In genomic region chr12:28759334-28759733, GRCh38 we compare ENCODE assay signal across 11 cellular contexts.
A peak's percentile ranks its signal among the peaks of the same experiment; 100 is the strongest.
DNase-seq lines count a peak whose midpoint lies in the region; ATAC-seq, FAIRE-seq and TF ChIP-seq lines count a peak whose summit lies in the region.
"Had no signal": no experiment of that assay in that cellular context is flagged by ENCODE, and none has a peak within 500 bp of the region (broad histone marks: within the 10 kb centered on the region; RNA-seq: fewer than 3 reads in every experiment).

No MANE protein-coding gene starts in this region.

- no peaks in the 10 kb centered on the region for H4K20me1 ChIP-seq in HepG2 (ENCODE audit: insufficient read depth, low read length)

- no peaks in the 10 kb centered on the region for H3K36me3 ChIP-seq in HepG2 (replicated peaks in 1 of 2; ENCODE audit: control insufficient read depth in 1 of 2, insufficient read depth in 2 of 2, low read length in 2 of 2)
- H3K36me3 ChIP-seq in right lobe of liver, result no peaks in the 10 kb centered on the region

- TF ChIP-seq EP300 in HepG2 (IDR thresholded peaks at IDR 0.05; ENCODE audit: low read depth in 2 of 2, low read length in 2 of 2), result no peak
- no peak for TF ChIP-seq EP300 in HepG2 (CRISPR knock-in tag; IDR thresholded peaks at IDR 0.05; ENCODE audit: borderline replicate concordance)

- no peaks in the 10 kb centered on the region for H3K79me2 ChIP-seq in HepG2 (ENCODE audit: insufficient read depth, low read length)

- H3K9me3 Mint-ChIP-seq in stimulated activated effector memory CD8-positive, alpha-beta T cell treated with anti-CD3 and anti-CD28 coated beads, Interleukin-12 subunit alpha, Interleukin-12 subunit beta, amount 100 ng/mL, for 72 hours, result no peaks in the 10 kb centered on the region

- 20% methylated on average over 1 of the region's 1 CpG for WGBS in HepG2 (ENCODE audit: low lambda C conversion rate)
- 25% methylated on average over 1 of the region's 1 CpG for whole genome bisulfite sequencing in right lobe of liver (ENCODE audit: insufficient coverage, low coverage, low lambda C conversion rate, missing lambda C conversion rate)

- CTCF ChIA-PET in HepG2 (lab: Yijun Ruan, JAX; ENCODE audit: low intra/inter-chr PET ratio, low total read pairs), result no interaction called here

- H3K4me1 Mint-ChIP-seq in stimulated activated effector memory CD8-positive, alpha-beta T cell treated with anti-CD3 and anti-CD28 coated beads, Interleukin-12 subunit alpha, Interleukin-12 subunit beta, amount 100 ng/mL, for 72 hours, result no peaks in the 10 kb centered on the region
- H3K4me1 Mint-ChIP-seq: mesothelial cell of epicardium had no signal

- no peak overlapping the region for H3K9ac ChIP-seq in HepG2 (ENCODE audit: insufficient read depth, low read depth, low read length)

- POLR2A ChIA-PET in HepG2 (lab: Yijun Ruan, JAX), result no interaction called here

- intact Hi-C loops in HepG2 (cut with micrococcal nuclease; ENCODE audit: unreplicated experiment) (no loop called here), right lobe of liver (cut with DNase I) (no loop called here)

- DNase-seq in HepG2 (ENCODE audit: low spot score) (peak; percentile 5), right lobe of liver (no peak), RPMI7951 (ENCODE audit: low read depth) (peak; percentile 28), fibroblast of pulmonary artery (ENCODE audit: low read depth) (peak; percentile 17), NCI-H1417 (lab: John Stamatoyannopoulos, UW) (no peak)
- no peak for DNase-seq in stimulated activated effector memory CD8-positive, alpha-beta T cell treated with anti-CD3 and anti-CD28 coated beads, Interleukin-12 subunit alpha, Interleukin-12 subunit beta, amount 100 ng/mL, for 72 hours (ENCODE audit: low spot score in 2 of 2)
- DNase-seq in activated CD4-positive, alpha-beta T cell treated with anti-CD3 and anti-CD28 coated beads for 4 hours, result no peak
- DNase-seq: NCI-H187 treated with DMSO at 0.1 percent for 48 hours, RPMI8226 had no signal

- H3K4me3 ChIP-seq in HepG2 (replicated peaks in 1 of 3; ENCODE audit: insufficient read depth in 1 of 3, low read depth in 2 of 3, low read length in 3 of 3) (no peak overlapping the region), right lobe of liver (no peak overlapping the region), fibroblast of pulmonary artery (replicated peaks; ENCODE audit: low read depth, low read length) (no peak overlapping the region)

- no TSS peak for BruUV-seq in HepG2 (replicated peaks; lab: Mats Ljungman, UMichigan)

- H3K4me1 ChIP-seq in HepG2 (ENCODE audit: insufficient read depth, low read length) (no peaks in the 10 kb centered on the region), right lobe of liver (no peaks in the 10 kb centered on the region)

- H3K27ac ChIP-seq in HepG2 (ENCODE audit: extremely low read length, insufficient read depth, low read length), result no peak overlapping the region
- no peak overlapping the region for H3K27ac ChIP-seq in right lobe of liver

- TF ChIP-seq CTCF in HepG2 (CRISPR knock-in tag; IDR thresholded peaks at IDR 0.05) (no peak), right lobe of liver (IDR thresholded peaks at IDR 0.05) (no peak), fibroblast of pulmonary artery (IDR thresholded peaks at IDR 0.05; ENCODE audit: low read length, missing control alignments) (no peak)

- no peak for FAIRE-seq in HepG2 (lab: Jason Lieb, UNC)

- H3K9me3 ChIP-seq in HepG2 (ENCODE audit: low read length) (peaks cover 25% of the 10 kb centered on the region; the same call in 1 of the 2 replicates), right lobe of liver (no peaks in the 10 kb centered on the region)

- no peak overlapping the region for H3K4me3 Mint-ChIP-seq in stimulated activated effector memory CD8-positive, alpha-beta T cell treated with anti-CD3 and anti-CD28 coated beads, Interleukin-12 subunit alpha, Interleukin-12 subunit beta, amount 100 ng/mL, for 72 hours
- H3K4me3 Mint-ChIP-seq: mesothelial cell of epicardium had no signal

- in situ Hi-C loops in HepG2 (cut with HindIII; ENCODE audit: extremely low pct_ligation_motif_present, low pct_unique_long_range_greater_than_20kb), result no loop called here

- H3K27me3 ChIP-seq in HepG2 (ENCODE audit: control insufficient read depth in 1 of 2, insufficient read depth in 2 of 2, low read length in 2 of 2) (no peaks in the 10 kb centered on the region), right lobe of liver (no peaks in the 10 kb centered on the region)

- no peak overlapping the region for H3K27ac Mint-ChIP-seq in stimulated activated effector memory CD8-positive, alpha-beta T cell treated with anti-CD3 and anti-CD28 coated beads, Interleukin-12 subunit alpha, Interleukin-12 subunit beta, amount 100 ng/mL, for 72 hours
- H3K27ac Mint-ChIP-seq: mesothelial cell of epicardium had no signal

- TF ChIP-seq POLR2A in HepG2 (IDR thresholded peaks at IDR 0.05; ENCODE audit: insufficient read depth in 1 of 2, low read depth in 2 of 2, low read length in 2 of 2), result no peak
- TF ChIP-seq POLR2A in right lobe of liver (IDR thresholded peaks at IDR 0.05), result no peak

- peak; percentile 41; the same call in 1 of the 3 replicates for ATAC-seq in HepG2
- ATAC-seq in right lobe of liver, result no peak
- peak; percentile 57 for ATAC-seq in stimulated activated effector memory CD8-positive, alpha-beta T cell treated with anti-CD3 and anti-CD28 coated beads, Interleukin-12 subunit alpha, Interleukin-12 subunit beta, amount 100 ng/mL, for 72 hours
- no peak for ATAC-seq in HG02840 (IDR thresholded peaks at IDR 0.05; ENCODE audit: low FRiP score, unreplicated experiment)

- TF ChIP-seq RAD21 in HepG2 (CRISPR knock-in tag; IDR thresholded peaks at IDR 0.05), result no peak

- no peak overlapping the region for H2AFZ ChIP-seq in HepG2 (ENCODE audit: low read length)

- H3K36me3 Mint-ChIP-seq in stimulated activated effector memory CD8-positive, alpha-beta T cell treated with anti-CD3 and anti-CD28 coated beads, Interleukin-12 subunit alpha, Interleukin-12 subunit beta, amount 100 ng/mL, for 72 hours, result no peaks in the 10 kb centered on the region

- no peak overlapping the region for H3K4me2 ChIP-seq in HepG2 (ENCODE audit: low read depth, low read length)

TF ChIP-seq in HepG2, 621 proteins besides CTCF, POLR2A, EP300 and RAD21:
- TF ChIP-seq ETV6 (CRISPR knock-in tag; conservative IDR thresholded peaks at IDR 0.05) (no peak), TBX3 (IDR thresholded peaks at IDR 0.05; ENCODE audit: borderline replicate concordance) (0 out of 2 replicates have a peak, but pooled peaks have one; percentile 13), FOSL2 (CRISPR knock-in tag; IDR thresholded peaks at IDR 0.05) (peak; percentile 80), ZBTB21 (CRISPR knock-in tag; IDR thresholded peaks at IDR 0.05) (no peak), ZNF7 (CRISPR knock-in tag; IDR thresholded peaks at IDR 0.05) (peak; percentile 45; the same call in 1 of the 2 replicates), SRY (CRISPR knock-in tag; IDR thresholded peaks at IDR 0.05) (no peak), CBX5 (CRISPR knock-in tag; IDR thresholded peaks at IDR 0.05; ENCODE audit: borderline replicate concordance) (0 out of 2 replicates have a peak, but pooled peaks have one; percentile 45), CEBPB (IDR thresholded peaks at IDR 0.05; ENCODE audit: borderline replicate concordance, low read depth, low read length) (peak; percentile 38; the same call in 1 of the 2 replicates)
TF ChIP-seq in HepG2: peak in this region for 5.

Comparison
In these comparisons a context has a peak if more than half of its experiments do, and no peak if none do; other contexts are left out.
1. ATAC-seq: peak in HepG2 (single experiment) and stimulated activated effector memory CD8-positive, alpha-beta T cell treated with anti-CD3 and anti-CD28 coated beads, Interleukin-12 subunit alpha, Interleukin-12 subunit beta, amount 100 ng/mL, for 72 hours (single experiment); none in right lobe of liver (0 of 4) and HG02840 (single experiment).
2. DNase-seq: peak in HepG2 (single experiment), RPMI7951 (single experiment) and fibroblast of pulmonary artery (single experiment); none in right lobe of liver (0 of 3), stimulated activated effector memory CD8-positive, alpha-beta T cell treated with anti-CD3 and anti-CD28 coated beads, Interleukin-12 subunit alpha, Interleukin-12 subunit beta, amount 100 ng/mL, for 72 hours (0 of 2), NCI-H1417 (0 of 3) and activated CD4-positive, alpha-beta T cell treated with anti-CD3 and anti-CD28 coated beads for 4 hours (0 of 2).